Comparison of ENCODE assay signal across 7 cellular contexts in the genomic region with DNA sequence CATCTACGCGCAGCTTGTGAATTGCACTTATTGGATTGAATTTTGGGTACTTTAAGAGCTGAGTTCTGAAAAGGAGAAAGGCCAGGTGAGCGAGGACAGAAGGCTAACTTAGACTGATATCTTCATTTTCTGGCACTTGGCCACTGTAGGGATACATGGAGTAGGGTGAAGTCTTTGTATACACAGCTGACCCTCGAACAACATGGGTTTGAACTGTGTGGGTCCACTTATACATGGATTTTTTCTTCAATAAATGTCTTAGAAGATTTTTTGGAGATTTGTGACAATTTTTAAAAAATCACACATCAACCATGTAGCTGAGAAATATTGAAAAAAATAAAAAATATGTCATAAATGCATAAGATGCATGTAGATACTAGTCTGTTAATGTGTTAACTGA.
"Had no signal": no experiment of that assay in that cellular context is flagged by ENCODE, and none has a peak within 500 bp of the region (broad histone marks: within the 10 kb centered on the region; RNA-seq: fewer than 3 reads in every experiment).

No MANE protein-coding gene starts in this region.

- H3K9me3 ChIP-seq: HAP-1 had no signal

- H3K9me3 Mint-ChIP-seq: IgD-negative memory B cell had no signal

- H3K36me3 ChIP-seq: HAP-1 had no signal

- H3K4me1 Mint-ChIP-seq: IgD-negative memory B cell had no signal

- H2AFZ ChIP-seq: GM23248 had no signal

- DNase-seq: GM23248, GOT3, H7 had no signal

- H3K36me3 Mint-ChIP-seq: IgD-negative memory B cell had no signal

- H3K4me3 Mint-ChIP-seq: IgD-negative memory B cell had no signal

- H3K27ac Mint-ChIP-seq: IgD-negative memory B cell had no signal

- ATAC-seq: HCT116 had no signal

- H3K27ac ChIP-seq: GM23248, HL-60 had no signal

- H3K4me3 ChIP-seq: GM23248, HAP-1 had no signal

- H3K9ac ChIP-seq: GM23248 had no signal

- H3K4me1 ChIP-seq: HAP-1 had no signal
